In genomic region chr3:82494977-82495489, GRCh38 we compare ENCODE assay signal across 1 cellular context.
TF ChIP-seq lines count a peak whose summit lies in the region.

No MANE protein-coding gene starts in this region.

TF ChIP-seq in GM12878, 131 proteins besides CTCF, POLR2A, EP300 and RAD21 (continued from another document):
- TF ChIP-seq REST (IDR thresholded peaks at IDR 0.05; ENCODE audit: low read depth, low read length) (no peak), ZBTB11 (CRISPR knock-in tag; IDR thresholded peaks at IDR 0.05) (no peak), KAT2A (conservative IDR thresholded peaks at IDR 0.05; ENCODE audit: control insufficient read depth, low read depth, low read length) (no peak), HDAC6 (IDR thresholded peaks at IDR 0.05; ENCODE audit: unreplicated experiment) (no peak), CREM (IDR thresholded peaks at IDR 0.05; ENCODE audit: low read depth) (peak; percentile 20; the same call in 1 of the 2 replicates), RUNX3 (IDR thresholded peaks at IDR 0.05; ENCODE audit: low read length) (peak; percentile 71; the same call in 1 of the 2 replicates), TCF3 (IDR thresholded peaks at IDR 0.05; ENCODE audit: borderline replicate concordance, insufficient read depth, low read depth, low read length) (no peak), SMAD1 (IDR thresholded peaks at IDR 0.05; ENCODE audit: low read depth, partially characterized antibody) (no peak), RBBP5 (conservative IDR thresholded peaks at IDR 0.05) (no peak), HCFC1 (IDR thresholded peaks at IDR 0.05; ENCODE audit: low read length) (no peak), SIN3A (IDR thresholded peaks at IDR 0.05; ENCODE audit: low read depth, low read length) (no peak), CEBPZ (IDR thresholded peaks at IDR 0.05; ENCODE audit: low read depth, low read length) (no peak), TCF7 (IDR thresholded peaks at IDR 0.05; ENCODE audit: borderline replicate concordance) (no peak), JUNB (IDR thresholded peaks at IDR 0.05) (peak; percentile 75), NFYA (IDR thresholded peaks at IDR 0.05; ENCODE audit: borderline replicate concordance, low read depth, low read length) (no peak), BHLHE40 (IDR thresholded peaks at IDR 0.05; ENCODE audit: borderline replicate concordance in 1 of 2, low read depth in 2 of 2, low read length in 1 of 2) (no peak), PRDM15 (CRISPR knock-in tag; IDR thresholded peaks at IDR 0.05) (no peak), EED (IDR thresholded peaks at IDR 0.05; ENCODE audit: low read depth) (0 out of 2 replicates have a peak, but pooled peaks have one; percentile 26), POLR2AphosphoS5 (IDR thresholded peaks at IDR 0.05; ENCODE audit: low read length) (no peak), CBFB (IDR thresholded peaks at IDR 0.05; ENCODE audit: low read depth) (no peak), ETV6 (conservative IDR thresholded peaks at IDR 0.05 in 1 of 2, IDR thresholded peaks at IDR 0.05 in 1 of 2; ENCODE audit: borderline replicate concordance in 1 of 2, low read depth in 1 of 2) (peak in 1 of 2 experiments; percentile 40; a peak in 1 of 4 replicates), WRNIP1 (IDR thresholded peaks at IDR 0.05; ENCODE audit: borderline replicate concordance, low read depth, low read length) (no peak), RAD51 (IDR thresholded peaks at IDR 0.05) (no peak), KLF5 (IDR thresholded peaks at IDR 0.05; ENCODE audit: partially characterized antibody) (no peak), CBX5 (IDR thresholded peaks at IDR 0.05; ENCODE audit: low read depth) (no peak), ATF7 (IDR thresholded peaks at IDR 0.05; ENCODE audit: low read depth) (no peak)
- TF ChIP-seq, protein P1, sequence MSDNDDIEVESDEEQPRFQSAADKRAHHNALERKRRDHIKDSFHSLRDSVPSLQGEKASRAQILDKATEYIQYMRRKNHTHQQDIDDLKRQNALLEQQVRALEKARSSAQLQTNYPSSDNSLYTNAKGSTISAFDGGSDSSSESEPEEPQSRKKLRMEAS (IDR thresholded peaks at IDR 0.05; ENCODE audit: low read depth, low read length), result no peak
- TF ChIP-seq, protein P2, sequence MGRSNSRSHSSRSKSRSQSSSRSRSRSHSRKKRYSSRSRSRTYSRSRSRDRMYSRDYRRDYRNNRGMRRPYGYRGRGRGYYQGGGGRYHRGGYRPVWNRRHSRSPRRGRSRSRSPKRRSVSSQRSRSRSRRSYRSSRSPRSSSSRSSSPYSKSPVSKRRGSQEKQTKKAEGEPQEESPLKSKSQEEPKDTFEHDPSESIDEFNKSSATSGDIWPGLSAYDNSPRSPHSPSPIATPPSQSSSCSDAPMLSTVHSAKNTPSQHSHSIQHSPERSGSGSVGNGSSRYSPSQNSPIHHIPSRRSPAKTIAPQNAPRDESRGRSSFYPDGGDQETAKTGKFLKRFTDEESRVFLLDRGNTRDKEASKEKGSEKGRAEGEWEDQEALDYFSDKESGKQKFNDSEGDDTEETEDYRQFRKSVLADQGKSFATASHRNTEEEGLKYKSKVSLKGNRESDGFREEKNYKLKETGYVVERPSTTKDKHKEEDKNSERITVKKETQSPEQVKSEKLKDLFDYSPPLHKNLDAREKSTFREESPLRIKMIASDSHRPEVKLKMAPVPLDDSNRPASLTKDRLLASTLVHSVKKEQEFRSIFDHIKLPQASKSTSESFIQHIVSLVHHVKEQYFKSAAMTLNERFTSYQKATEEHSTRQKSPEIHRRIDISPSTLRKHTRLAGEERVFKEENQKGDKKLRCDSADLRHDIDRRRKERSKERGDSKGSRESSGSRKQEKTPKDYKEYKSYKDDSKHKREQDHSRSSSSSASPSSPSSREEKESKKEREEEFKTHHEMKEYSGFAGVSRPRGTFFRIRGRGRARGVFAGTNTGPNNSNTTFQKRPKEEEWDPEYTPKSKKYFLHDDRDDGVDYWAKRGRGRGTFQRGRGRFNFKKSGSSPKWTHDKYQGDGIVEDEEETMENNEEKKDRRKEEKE (IDR thresholded peaks at IDR 0.05), result no peak
- TF ChIP-seq, protein P3, sequence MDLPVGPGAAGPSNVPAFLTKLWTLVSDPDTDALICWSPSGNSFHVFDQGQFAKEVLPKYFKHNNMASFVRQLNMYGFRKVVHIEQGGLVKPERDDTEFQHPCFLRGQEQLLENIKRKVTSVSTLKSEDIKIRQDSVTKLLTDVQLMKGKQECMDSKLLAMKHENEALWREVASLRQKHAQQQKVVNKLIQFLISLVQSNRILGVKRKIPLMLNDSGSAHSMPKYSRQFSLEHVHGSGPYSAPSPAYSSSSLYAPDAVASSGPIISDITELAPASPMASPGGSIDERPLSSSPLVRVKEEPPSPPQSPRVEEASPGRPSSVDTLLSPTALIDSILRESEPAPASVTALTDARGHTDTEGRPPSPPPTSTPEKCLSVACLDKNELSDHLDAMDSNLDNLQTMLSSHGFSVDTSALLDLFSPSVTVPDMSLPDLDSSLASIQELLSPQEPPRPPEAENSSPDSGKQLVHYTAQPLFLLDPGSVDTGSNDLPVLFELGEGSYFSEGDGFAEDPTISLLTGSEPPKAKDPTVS (IDR thresholded peaks at IDR 0.05; ENCODE audit: low read depth, low read length), result no peak
- TF ChIP-seq, protein P4, sequence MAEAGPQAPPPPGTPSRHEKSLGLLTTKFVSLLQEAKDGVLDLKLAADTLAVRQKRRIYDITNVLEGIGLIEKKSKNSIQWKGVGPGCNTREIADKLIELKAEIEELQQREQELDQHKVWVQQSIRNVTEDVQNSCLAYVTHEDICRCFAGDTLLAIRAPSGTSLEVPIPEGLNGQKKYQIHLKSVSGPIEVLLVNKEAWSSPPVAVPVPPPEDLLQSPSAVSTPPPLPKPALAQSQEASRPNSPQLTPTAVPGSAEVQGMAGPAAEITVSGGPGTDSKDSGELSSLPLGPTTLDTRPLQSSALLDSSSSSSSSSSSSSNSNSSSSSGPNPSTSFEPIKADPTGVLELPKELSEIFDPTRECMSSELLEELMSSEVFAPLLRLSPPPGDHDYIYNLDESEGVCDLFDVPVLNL (IDR thresholded peaks at IDR 0.05; ENCODE audit: low read depth, low read length), result no peak
